ENCODE assay signal across 24 cellular contexts in the genomic region with DNA sequence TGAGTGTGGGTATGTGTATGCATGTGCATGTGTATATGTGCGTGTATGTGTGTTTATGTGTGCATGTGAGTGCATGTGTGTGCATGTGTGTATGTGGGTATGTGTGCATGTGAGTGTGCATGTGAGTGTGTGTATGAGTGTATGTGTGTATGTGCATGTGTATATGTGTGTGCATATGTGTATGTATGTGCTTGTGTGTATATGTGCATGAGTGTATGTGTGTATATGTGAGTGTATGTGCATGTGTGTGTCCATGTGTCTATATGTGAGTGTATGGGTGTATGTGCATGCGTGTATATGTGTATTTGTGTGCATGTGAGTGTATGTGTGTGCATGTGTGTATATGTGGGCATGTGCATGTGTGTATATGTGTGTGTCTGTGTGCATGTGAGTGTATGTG. TPM values are rescaled to one million over a fixed set of nuclear protein-coding genes. Genes with fewer than 3 reads are reported as not detected.
"Had no signal": no experiment of that assay in that cellular context is flagged by ENCODE, and none has a peak within 500 bp of the region (broad histone marks: within the 10 kb centered on the region; RNA-seq: fewer than 3 reads in every experiment).

No MANE protein-coding gene starts in this region.

- DNase-seq: Karpas-422, KG1, MG63, NCI-H1092, NCI-H1105 treated with DMSO at 0.1 percent for 48 hours, NCI-H1417 treated with DMSO at 0.1 percent for 48 hours, NCI-H146, NCI-H1694 treated with DMSO at 0.1 percent for 48 hours, NCI-H1930, NCI-H2081, NCI-H2171, NCI-H226, NCI-H446, NCI-H510A, NCI-H524 treated with DMSO at 0.1 percent for 48 hours, NCI-H69, NCI-H774, Right ventricle myocardium superior, RPMI8226, SIG-M5 had no signal

- H3K27me3 ChIP-seq: MG63, SJSA1 had no signal

- FAIRE-seq: RCC 7860 had no signal

- H3K4me1 ChIP-seq: SJSA1 had no signal

- H3K9me3 ChIP-seq: MG63, SJSA1 had no signal

- H3K36me3 ChIP-seq: MG63, SJSA1 had no signal

- H3K27ac ChIP-seq: SJSA1, SK-N-MC had no signal

- H3K4me3 ChIP-seq: MG63, SJSA1, SK-N-MC had no signal

RNA-seq across cellular contexts. Expression of a gene that starts 25.7 kb away (rescaled TPM):
- total RNA-seq: HT1080, SJSA1 had no signal
